Comparison of ENCODE assay signal across 1 cellular context in the genomic region with DNA sequence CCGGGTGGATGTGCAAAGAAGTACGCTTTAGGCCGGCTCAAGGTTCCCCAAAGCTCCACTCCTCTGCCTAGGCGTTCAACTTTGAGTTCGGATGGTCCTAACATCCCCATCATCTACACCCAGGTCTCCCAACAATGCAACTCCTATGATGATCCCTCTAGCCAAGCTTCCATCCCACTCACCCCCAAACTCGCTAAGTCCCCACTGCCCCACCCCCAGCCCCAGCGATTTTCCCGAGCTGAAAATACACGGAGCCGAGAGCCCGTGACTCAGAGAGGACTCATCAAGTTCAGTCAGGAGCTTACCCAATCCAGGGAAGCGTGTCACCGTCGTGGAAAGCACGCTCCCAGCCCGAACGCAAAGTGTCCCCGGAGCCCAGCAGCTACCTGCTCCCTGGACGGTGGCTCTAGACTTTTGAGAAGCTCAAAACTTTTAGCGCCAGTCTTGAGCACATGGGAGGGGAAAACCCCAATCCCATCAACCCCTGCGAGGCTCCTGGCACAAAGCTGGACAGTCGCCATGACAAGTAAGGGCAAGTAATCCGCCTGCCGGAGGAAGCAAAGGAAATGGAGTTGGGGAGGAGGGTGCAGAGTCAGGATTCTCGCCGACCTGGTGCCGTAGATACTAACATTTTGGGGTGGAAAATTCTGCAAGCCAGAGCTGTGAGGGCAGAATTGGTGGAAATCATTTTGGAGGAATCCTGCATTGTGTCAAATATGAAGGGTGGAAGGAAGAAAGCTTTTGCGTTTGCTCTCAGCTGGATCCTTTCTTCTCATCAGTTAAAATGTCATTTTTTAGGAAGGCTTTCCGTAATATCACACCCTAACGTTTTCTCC.
TF ChIP-seq lines count a peak whose summit lies in the region.

Gene TP53 (minus strand): TSS at position 419 of the 836 bp plus-strand sequence. CDS start 10,896 bp downstream, outside the sequence.

TF ChIP-seq in HepG2, 621 proteins besides CTCF, POLR2A, EP300 and RAD21 (continued from another document and continues in another):
- TF ChIP-seq ZNF788 (CRISPR knock-in tag; IDR thresholded peaks at IDR 0.05; ENCODE audit: borderline replicate concordance) (0 out of 2 replicates have a peak, but pooled peaks have one; percentile 49), TEAD3 (CRISPR knock-in tag; optimal IDR thresholded peaks at IDR 0.05; ENCODE audit: borderline replicate concordance) (no peak), GMEB2 (CRISPR knock-in tag; IDR thresholded peaks at IDR 0.05; ENCODE audit: low read depth) (no peak), CCAR2 (optimal IDR thresholded peaks at IDR 0.05; ENCODE audit: low read depth, low read length) (no peak), GTF2F1 (IDR thresholded peaks at IDR 0.05; ENCODE audit: low read length) (0 out of 2 replicates have a peak, but pooled peaks have one; percentile 59), ZSCAN30 (CRISPR knock-in tag; IDR thresholded peaks at IDR 0.05) (no peak), PAWR (CRISPR knock-in tag; IDR thresholded peaks at IDR 0.05; ENCODE audit: borderline replicate concordance) (no peak), BCL3 (CRISPR knock-in tag; IDR thresholded peaks at IDR 0.05) (peak; percentile 98), BRCA1 (CRISPR knock-in tag; IDR thresholded peaks at IDR 0.05) (peak; percentile 22; the same call in 1 of the 2 replicates), ZFP36L1 (CRISPR knock-in tag; IDR thresholded peaks at IDR 0.05) (0 out of 2 replicates have a peak, but pooled peaks have one; percentile 19), ZFY (CRISPR knock-in tag; IDR thresholded peaks at IDR 0.05) (0 out of 2 replicates have a peak, but pooled peaks have one; percentile 4), ZNF609 (CRISPR knock-in tag; IDR thresholded peaks at IDR 0.05; ENCODE audit: borderline replicate concordance) (0 out of 2 replicates have a peak, but pooled peaks have one; percentile 4), XBP1 (CRISPR knock-in tag; IDR thresholded peaks at IDR 0.05) (no peak), ZFP36L2 (CRISPR knock-in tag; IDR thresholded peaks at IDR 0.05) (no peak), ZBTB10 (CRISPR knock-in tag; IDR thresholded peaks at IDR 0.05; ENCODE audit: borderline replicate concordance) (peak; percentile 18; the same call in 1 of the 2 replicates), ZNF777 (CRISPR knock-in tag; IDR thresholded peaks at IDR 0.05) (peak; percentile 15; the same call in 1 of the 2 replicates), ZNF562 (CRISPR knock-in tag; IDR thresholded peaks at IDR 0.05; ENCODE audit: borderline replicate concordance) (no peak), ZNF350 (CRISPR knock-in tag; IDR thresholded peaks at IDR 0.05; ENCODE audit: borderline replicate concordance, low read depth) (0 out of 2 replicates have a peak, but pooled peaks have one; percentile 28), HNRNPH1 (optimal IDR thresholded peaks at IDR 0.05; ENCODE audit: low read depth, low read length) (no peak), ATAD3A (CRISPR knock-in tag; IDR thresholded peaks at IDR 0.05) (no peak), RORA (CRISPR knock-in tag; IDR thresholded peaks at IDR 0.05) (no peak), KLF13 (CRISPR knock-in tag; IDR thresholded peaks at IDR 0.05) (no peak), SYNCRIP (IDR thresholded peaks at IDR 0.05; ENCODE audit: insufficient read depth, low read depth, low read length) (no peak), ZC3H13 (CRISPR knock-in tag; IDR thresholded peaks at IDR 0.05) (peak; percentile 62; the same call in 1 of the 2 replicates), HOXA5 (CRISPR knock-in tag; IDR thresholded peaks at IDR 0.05) (no peak), KDM5B (CRISPR knock-in tag; IDR thresholded peaks at IDR 0.05; ENCODE audit: borderline replicate concordance) (0 out of 2 replicates have a peak, but pooled peaks have one; percentile 24), PHF8 (CRISPR knock-in tag; IDR thresholded peaks at IDR 0.05) (peak; percentile 23; the same call in 1 of the 2 replicates), ZNF75D (CRISPR knock-in tag; IDR thresholded peaks at IDR 0.05; ENCODE audit: borderline replicate concordance) (no peak), ZBTB7A (CRISPR knock-in tag; IDR thresholded peaks at IDR 0.05) (0 out of 2 replicates have a peak, but pooled peaks have one; percentile 27), ZNF670 (CRISPR knock-in tag; IDR thresholded peaks at IDR 0.05; ENCODE audit: borderline replicate concordance) (peak; percentile 12; the same call in 1 of the 2 replicates), HCFC1 (IDR thresholded peaks at IDR 0.05; ENCODE audit: low read depth, low read length) (peak; percentile 83), KDM3A (CRISPR knock-in tag; IDR thresholded peaks at IDR 0.05; ENCODE audit: low read depth) (0 out of 2 replicates have a peak, but pooled peaks have one; percentile 32)
- TF ChIP-seq, protein P1, sequence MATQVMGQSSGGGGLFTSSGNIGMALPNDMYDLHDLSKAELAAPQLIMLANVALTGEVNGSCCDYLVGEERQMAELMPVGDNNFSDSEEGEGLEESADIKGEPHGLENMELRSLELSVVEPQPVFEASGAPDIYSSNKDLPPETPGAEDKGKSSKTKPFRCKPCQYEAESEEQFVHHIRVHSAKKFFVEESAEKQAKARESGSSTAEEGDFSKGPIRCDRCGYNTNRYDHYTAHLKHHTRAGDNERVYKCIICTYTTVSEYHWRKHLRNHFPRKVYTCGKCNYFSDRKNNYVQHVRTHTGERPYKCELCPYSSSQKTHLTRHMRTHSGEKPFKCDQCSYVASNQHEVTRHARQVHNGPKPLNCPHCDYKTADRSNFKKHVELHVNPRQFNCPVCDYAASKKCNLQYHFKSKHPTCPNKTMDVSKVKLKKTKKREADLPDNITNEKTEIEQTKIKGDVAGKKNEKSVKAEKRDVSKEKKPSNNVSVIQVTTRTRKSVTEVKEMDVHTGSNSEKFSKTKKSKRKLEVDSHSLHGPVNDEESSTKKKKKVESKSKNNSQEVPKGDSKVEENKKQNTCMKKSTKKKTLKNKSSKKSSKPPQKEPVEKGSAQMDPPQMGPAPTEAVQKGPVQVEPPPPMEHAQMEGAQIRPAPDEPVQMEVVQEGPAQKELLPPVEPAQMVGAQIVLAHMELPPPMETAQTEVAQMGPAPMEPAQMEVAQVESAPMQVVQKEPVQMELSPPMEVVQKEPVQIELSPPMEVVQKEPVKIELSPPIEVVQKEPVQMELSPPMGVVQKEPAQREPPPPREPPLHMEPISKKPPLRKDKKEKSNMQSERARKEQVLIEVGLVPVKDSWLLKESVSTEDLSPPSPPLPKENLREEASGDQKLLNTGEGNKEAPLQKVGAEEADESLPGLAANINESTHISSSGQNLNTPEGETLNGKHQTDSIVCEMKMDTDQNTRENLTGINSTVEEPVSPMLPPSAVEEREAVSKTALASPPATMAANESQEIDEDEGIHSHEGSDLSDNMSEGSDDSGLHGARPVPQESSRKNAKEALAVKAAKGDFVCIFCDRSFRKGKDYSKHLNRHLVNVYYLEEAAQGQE (IDR thresholded peaks at IDR 0.05; ENCODE audit: borderline replicate concordance in 1 of 2, low read depth in 1 of 2, low read length in 2 of 2): no peak; a peak in 1 of 4 replicates
- TF ChIP-seq, protein P2, sequence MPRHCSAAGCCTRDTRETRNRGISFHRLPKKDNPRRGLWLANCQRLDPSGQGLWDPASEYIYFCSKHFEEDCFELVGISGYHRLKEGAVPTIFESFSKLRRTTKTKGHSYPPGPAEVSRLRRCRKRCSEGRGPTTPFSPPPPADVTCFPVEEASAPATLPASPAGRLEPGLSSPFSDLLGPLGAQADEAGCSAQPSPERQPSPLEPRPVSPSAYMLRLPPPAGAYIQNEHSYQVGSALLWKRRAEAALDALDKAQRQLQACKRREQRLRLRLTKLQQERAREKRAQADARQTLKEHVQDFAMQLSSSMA (CRISPR knock-in tag; IDR thresholded peaks at IDR 0.05): no peak
- TF ChIP-seq, protein P3, sequence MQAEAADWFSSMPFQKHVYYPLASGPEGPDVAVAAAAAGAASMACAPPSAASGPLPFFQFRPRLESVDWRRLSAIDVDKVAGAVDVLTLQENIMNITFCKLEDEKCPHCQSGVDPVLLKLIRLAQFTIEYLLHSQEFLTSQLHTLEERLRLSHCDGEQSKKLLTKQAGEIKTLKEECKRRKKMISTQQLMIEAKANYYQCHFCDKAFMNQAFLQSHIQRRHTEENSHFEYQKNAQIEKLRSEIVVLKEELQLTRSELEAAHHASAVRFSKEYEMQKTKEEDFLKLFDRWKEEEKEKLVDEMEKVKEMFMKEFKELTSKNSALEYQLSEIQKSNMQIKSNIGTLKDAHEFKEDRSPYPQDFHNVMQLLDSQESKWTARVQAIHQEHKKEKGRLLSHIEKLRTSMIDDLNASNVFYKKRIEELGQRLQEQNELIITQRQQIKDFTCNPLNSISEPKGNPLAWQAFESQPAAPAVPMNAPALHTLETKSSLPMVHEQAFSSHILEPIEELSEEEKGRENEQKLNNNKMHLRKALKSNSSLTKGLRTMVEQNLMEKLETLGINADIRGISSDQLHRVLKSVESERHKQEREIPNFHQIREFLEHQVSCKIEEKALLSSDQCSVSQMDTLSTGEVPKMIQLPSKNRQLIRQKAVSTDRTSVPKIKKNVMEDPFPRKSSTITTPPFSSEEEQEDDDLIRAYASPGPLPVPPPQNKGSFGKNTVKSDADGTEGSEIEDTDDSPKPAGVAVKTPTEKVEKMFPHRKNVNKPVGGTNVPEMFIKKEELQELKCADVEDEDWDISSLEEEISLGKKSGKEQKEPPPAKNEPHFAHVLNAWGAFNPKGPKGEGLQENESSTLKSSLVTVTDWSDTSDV (CRISPR knock-in tag; IDR thresholded peaks at IDR 0.05): no peak
- TF ChIP-seq, protein P4, sequence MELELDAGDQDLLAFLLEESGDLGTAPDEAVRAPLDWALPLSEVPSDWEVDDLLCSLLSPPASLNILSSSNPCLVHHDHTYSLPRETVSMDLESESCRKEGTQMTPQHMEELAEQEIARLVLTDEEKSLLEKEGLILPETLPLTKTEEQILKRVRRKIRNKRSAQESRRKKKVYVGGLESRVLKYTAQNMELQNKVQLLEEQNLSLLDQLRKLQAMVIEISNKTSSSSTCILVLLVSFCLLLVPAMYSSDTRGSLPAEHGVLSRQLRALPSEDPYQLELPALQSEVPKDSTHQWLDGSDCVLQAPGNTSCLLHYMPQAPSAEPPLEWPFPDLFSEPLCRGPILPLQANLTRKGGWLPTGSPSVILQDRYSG (CRISPR knock-in tag; IDR thresholded peaks at IDR 0.05): peak; percentile 75; the same call in 1 of the 2 replicates
